Comparison of ENCODE assay signal across 14 cellular contexts in genomic region chr7:154777023-154777422, GRCh38.
DNase-seq lines count a peak whose midpoint lies in the region; TF ChIP-seq lines count a peak whose summit lies in the region.
"Had no signal": no experiment of that assay in that cellular context is flagged by ENCODE, and none has a peak within 500 bp of the region (broad histone marks: within the 10 kb centered on the region; RNA-seq: fewer than 3 reads in every experiment).

No MANE protein-coding gene starts in this region.

- H3K27me3 Mint-ChIP-seq in HFFc6 (ENCODE audit: insufficient read depth) = no peaks in the 10 kb centered on the region; the same call in 1 of the 2 replicates
- H3K27me3 Mint-ChIP-seq in activated CD4-positive, alpha-beta memory T cell treated with anti-CD3 and anti-CD28 coated beads for 36 hours = no peaks in the 10 kb centered on the region

- no peaks in the 10 kb centered on the region for H3K4me1 ChIP-seq in A673 (ENCODE audit: insufficient read depth, low read length, poor library complexity, severe bottlenecking)

- H3K4me3 ChIP-seq in A673 (ENCODE audit: low read depth, low read length, poor library complexity, severe bottlenecking) = no peak overlapping the region
- H3K4me3 ChIP-seq: BLaER1 treated with 17β-estradiol and CSF1 and Interleukin-3, amounts not matched to agents 10 nM and 100 nM had no signal

- BruUV-seq in A673 (replicated peaks; lab: Mats Ljungman, UMichigan) = no TSS peak

- DNase-seq in AG20443 (ENCODE audit: low spot score) = peak; percentile 31
- peak; percentile 47 for DNase-seq in HFFc6
- DNase-seq in SW480 (ENCODE audit: low spot score) = peak; percentile 28
- peak; percentile 96 for DNase-seq in kidney tubule cell (ENCODE audit: low spot score)
- DNase-seq in activated CD4-positive, alpha-beta memory T cell treated with anti-CD3 and anti-CD28 coated beads for 36 hours = no peak
- no peak for DNase-seq in A673 (ENCODE audit: low spot score)
- no peak for DNase-seq in SIG-M5 treated with dmso at 0.1 percent for 504 hours (lab: John Stamatoyannopoulos, UW; ENCODE audit: unreplicated experiment)
- DNase-seq in ureter (ENCODE audit: low spot score) = no peak
- DNase-seq: activated naive CD4-positive, alpha-beta T cell treated with anti-CD3 and anti-CD28 coated beads, Interleukin-2, amount 50 U/mL, for 16 hours; kidney glomerular epithelial cell; NCI-H1930; stimulated activated CD8-positive, alpha-beta memory T cell treated with anti-CD3 and anti-CD28 coated beads, Interleukin-4, amount 100 ng/mL, for 48 hours had no signal

- intact Hi-C loops in activated CD4-positive, alpha-beta memory T cell treated with anti-CD3 and anti-CD28 coated beads for 36 hours (cut with micrococcal nuclease) = no loop called here
- intact Hi-C loops in A673 (cut with micrococcal nuclease; ENCODE audit: unreplicated experiment) = no loop called here

- TF ChIP-seq CTCF in HFFc6 (IDR thresholded peaks at IDR 0.05) = peak; percentile 29
- TF ChIP-seq CTCF in A673 (conservative IDR thresholded peaks at IDR 0.05; ENCODE audit: low read depth, low read length) = no peak

- POLR2A ChIA-PET in activated CD4-positive, alpha-beta memory T cell treated with anti-CD3 and anti-CD28 coated beads for 36 hours (lab: Charles Lee) = no interaction called here
- POLR2A ChIA-PET in A673 (lab: Charles Lee; ENCODE audit: low non-redundant PET) = no interaction called here

- H3K27ac Mint-ChIP-seq in HFFc6 = no peak overlapping the region
- no peak overlapping the region for H3K27ac Mint-ChIP-seq in activated CD4-positive, alpha-beta memory T cell treated with anti-CD3 and anti-CD28 coated beads for 36 hours

- no peaks in the 10 kb centered on the region for H3K4me1 Mint-ChIP-seq in HFFc6 (ENCODE audit: low read depth)
- peaks cover 6% of the 10 kb centered on the region for H3K4me1 Mint-ChIP-seq in activated CD4-positive, alpha-beta memory T cell treated with anti-CD3 and anti-CD28 coated beads for 36 hours (ENCODE audit: low read depth)
- H3K4me1 Mint-ChIP-seq: neural crest cell had no signal

- no peaks in the 10 kb centered on the region for H3K9me3 ChIP-seq in A673 (ENCODE audit: low read depth, low read length, poor library complexity, severe bottlenecking)

- H3K9me3 Mint-ChIP-seq in HFFc6 = peaks cover 54% of the 10 kb centered on the region
- peaks cover 2% of the 10 kb centered on the region for H3K9me3 Mint-ChIP-seq in activated CD4-positive, alpha-beta memory T cell treated with anti-CD3 and anti-CD28 coated beads for 36 hours

- peaks cover 7% of the 10 kb centered on the region; the same call in 1 of the 2 replicates for H3K36me3 Mint-ChIP-seq in HFFc6 (ENCODE audit: low read depth)
- no peaks in the 10 kb centered on the region for H3K36me3 Mint-ChIP-seq in activated CD4-positive, alpha-beta memory T cell treated with anti-CD3 and anti-CD28 coated beads for 36 hours

- CTCF ChIA-PET in activated CD4-positive, alpha-beta memory T cell treated with anti-CD3 and anti-CD28 coated beads for 36 hours (lab: Charles Lee) = no interaction called here
- CTCF ChIA-PET in A673 (lab: Charles Lee) = no interaction called here

- H3K27ac ChIP-seq in A673 (ENCODE audit: low read depth, low read length, poor library complexity, severe bottlenecking) = no peak overlapping the region
- H3K27ac ChIP-seq: BLaER1 treated with 17β-estradiol and CSF1 and Interleukin-3, amounts not matched to agents 10 nM and 100 nM had no signal

- no peaks in the 10 kb centered on the region for H3K36me3 ChIP-seq in A673 (ENCODE audit: insufficient read depth, low read length, poor library complexity, severe bottlenecking)
- H3K36me3 ChIP-seq: BLaER1 treated with 17β-estradiol and CSF1 and Interleukin-3, amounts not matched to agents 10 nM and 100 nM had no signal

- H3K27me3 ChIP-seq in A673 (replicated peaks; ENCODE audit: insufficient read depth, low read depth, low read length, poor library complexity) = peaks cover 3% of the 10 kb centered on the region
- H3K27me3 ChIP-seq: BLaER1 treated with 17β-estradiol and CSF1 and Interleukin-3, amounts not matched to agents 10 nM and 100 nM had no signal

- no peak overlapping the region; the same call in 1 of the 2 replicates for H3K4me3 Mint-ChIP-seq in HFFc6
- no peak overlapping the region for H3K4me3 Mint-ChIP-seq in activated CD4-positive, alpha-beta memory T cell treated with anti-CD3 and anti-CD28 coated beads for 36 hours
- H3K4me3 Mint-ChIP-seq: neural crest cell had no signal

Comparison
In these comparisons a context has a peak if more than half of its experiments do, and no peak if none do; other contexts are left out.
1. DNase-seq: peak in AG20443 (single experiment), HFFc6 (single experiment), SW480 (single experiment) and kidney tubule cell (single experiment); none in activated CD4-positive, alpha-beta memory T cell treated with anti-CD3 and anti-CD28 coated beads for 36 hours (single experiment), A673 (single experiment), SIG-M5 treated with dmso at 0.1 percent for 504 hours (single experiment) and ureter (single experiment).